Comparison of ENCODE assay signal across 14 cellular contexts in genomic region chr1:25461783-25462182, GRCh38.
"Had no signal": no experiment of that assay in that cellular context is flagged by ENCODE, and none has a peak within 500 bp of the region (broad histone marks: within the 10 kb centered on the region; RNA-seq: fewer than 3 reads in every experiment).

No MANE protein-coding gene starts in this region.

- H3K36me3 ChIP-seq: breast epithelium had no signal

- H3K27me3 ChIP-seq: ascending aorta, breast epithelium, transverse colon had no signal

- DNase-seq: activated CD4-positive, alpha-beta memory T cell treated with anti-CD3 and anti-CD28 coated beads for 36 hours; activated CD4-positive, alpha-beta T cell treated with anti-CD3 and anti-CD28 coated beads for 36 hours; activated CD8-positive, alpha-beta memory T cell treated with anti-CD3 and anti-CD28 coated beads, Interleukin-2, amount 10 ng/mL, durations not matched to agents 7 days and 5 days; activated naive CD4-positive, alpha-beta T cell treated with anti-CD3 and anti-CD28 coated beads, Interleukin-2, amount 10 ng/mL, durations not matched to agents 7 days and 5 days; activated T-cell treated with anti-CD3 and anti-CD28 coated beads, Interleukin-2, amount 50 U/mL, for 1 hour; endodermal cell; naive thymus-derived CD8-positive, alpha-beta T cell; stimulated activated naive CD8-positive, alpha-beta T cell treated with anti-CD3 and anti-CD28 coated beads, Interleukin-15, Interleukin-2, amounts not matched to agents 100 U/mL and 50 U/mL, for 24 hours; T-helper 17 cell; transverse colon; WERI-Rb-1 had no signal

- H3K27ac ChIP-seq: ascending aorta, breast epithelium, transverse colon, WERI-Rb-1 had no signal

- FAIRE-seq: islet of Langerhans had no signal

- H3K4me3 ChIP-seq: ascending aorta, breast epithelium, transverse colon had no signal

- H3K9me3 ChIP-seq: ascending aorta, breast epithelium, transverse colon had no signal
